Comparison of ENCODE assay signal across 30 cellular contexts in genomic region chr17:72987166-72987565, GRCh38.
"Had no signal": no experiment of that assay in that cellular context is flagged by ENCODE, and none has a peak within 500 bp of the region (broad histone marks: within the 10 kb centered on the region; RNA-seq: fewer than 3 reads in every experiment).

No MANE protein-coding gene starts in this region.

- H3K27me3 Mint-ChIP-seq: activated CD4-positive, alpha-beta memory T cell treated with anti-CD3 and anti-CD28 coated beads, Interleukin-2, amount 10 ng/mL, durations not matched to agents 7 days and 5 days; activated CD8-positive, alpha-beta memory T cell treated with anti-CD3 and anti-CD28 coated beads, Interleukin-2, amount 10 ng/mL, durations not matched to agents 7 days and 5 days; activated naive CD8-positive, alpha-beta T cell treated with anti-CD3 and anti-CD28 coated beads, Interleukin-2, amount 10 ng/mL, durations not matched to agents 7 days and 5 days; central memory CD8-positive, alpha-beta T cell had no signal

- H3K4me1 ChIP-seq: ascending aorta, Peyer's patch had no signal

- H3K36me3 Mint-ChIP-seq: activated CD8-positive, alpha-beta memory T cell treated with anti-CD3 and anti-CD28 coated beads, Interleukin-2, amount 10 ng/mL, durations not matched to agents 7 days and 5 days; activated naive CD8-positive, alpha-beta T cell treated with anti-CD3 and anti-CD28 coated beads, Interleukin-2, amount 10 ng/mL, durations not matched to agents 7 days and 5 days had no signal

- DNase-seq: activated CD4-positive, alpha-beta memory T cell treated with anti-CD3 and anti-CD28 coated beads, Interleukin-2, amount 10 ng/mL, durations not matched to agents 7 days and 5 days; activated CD4-positive, alpha-beta T cell treated with anti-CD3 and anti-CD28 coated beads for 1 hour; activated CD4-positive, alpha-beta T cell treated with anti-CD3 and anti-CD28 coated beads for 48 hours; activated CD4-positive, CD25-positive, alpha-beta regulatory T cell; activated CD8-positive, alpha-beta memory T cell treated with anti-CD3 and anti-CD28 coated beads for 24 hours; activated CD8-positive, alpha-beta memory T cell treated with anti-CD3 and anti-CD28 coated beads, Interleukin-2, amount 10 ng/mL, durations not matched to agents 7 days and 5 days; activated CD8-positive, alpha-beta memory T cell treated with anti-CD3 and anti-CD28 coated beads, Interleukin-2, amount 50 U/mL, for 48 hours; activated effector memory CD4-positive, alpha-beta T cell treated with Interleukin-2 at 50 U/mL for 16 hours; activated naive CD4-positive, alpha-beta T cell treated with anti-CD3 and anti-CD28 coated beads, Interleukin-2, amount 50 U/mL, for 16 hours; activated naive CD8-positive, alpha-beta T cell treated with anti-CD3 and anti-CD28 coated beads, Interleukin-2, amount 10 ng/mL, durations not matched to agents 7 days and 5 days; activated T-cell treated with anti-CD3 and anti-CD28 coated beads, Interleukin-2, amount 50 U/mL, for 48 hours; amygdala; NCI-H1105; NCI-H1436; NCI-H1694; NCI-H1930; NCI-H2081 treated with DMSO at 0.1 percent for 48 hours; NCI-H2171; NCI-H510A; PC-3; Peyer's patch; SIG-M5; SW 1271; T1000; WERI-Rb-1 had no signal

- H3K4me1 Mint-ChIP-seq: activated naive CD8-positive, alpha-beta T cell treated with anti-CD3 and anti-CD28 coated beads, Interleukin-2, amount 10 ng/mL, durations not matched to agents 7 days and 5 days had no signal

- H3K4me3 ChIP-seq: ascending aorta, cardiac muscle cell, Peyer's patch had no signal

- H3K9me3 Mint-ChIP-seq: activated CD4-positive, alpha-beta memory T cell treated with anti-CD3 and anti-CD28 coated beads, Interleukin-2, amount 10 ng/mL, durations not matched to agents 7 days and 5 days; activated naive CD8-positive, alpha-beta T cell treated with anti-CD3 and anti-CD28 coated beads, Interleukin-2, amount 10 ng/mL, durations not matched to agents 7 days and 5 days; central memory CD8-positive, alpha-beta T cell had no signal

- H3K27me3 ChIP-seq: ascending aorta, cardiac muscle cell, Peyer's patch had no signal

- H3K36me3 ChIP-seq: ascending aorta, cardiac muscle cell, Peyer's patch, WERI-Rb-1 had no signal

- H3K27ac Mint-ChIP-seq: activated CD4-positive, alpha-beta memory T cell treated with anti-CD3 and anti-CD28 coated beads, Interleukin-2, amount 10 ng/mL, durations not matched to agents 7 days and 5 days; activated CD8-positive, alpha-beta memory T cell treated with anti-CD3 and anti-CD28 coated beads, Interleukin-2, amount 10 ng/mL, durations not matched to agents 7 days and 5 days; activated naive CD8-positive, alpha-beta T cell treated with anti-CD3 and anti-CD28 coated beads, Interleukin-2, amount 10 ng/mL, durations not matched to agents 7 days and 5 days had no signal

- H3K4me3 Mint-ChIP-seq: activated CD4-positive, alpha-beta memory T cell treated with anti-CD3 and anti-CD28 coated beads, Interleukin-2, amount 10 ng/mL, durations not matched to agents 7 days and 5 days; activated CD8-positive, alpha-beta memory T cell treated with anti-CD3 and anti-CD28 coated beads, Interleukin-2, amount 10 ng/mL, durations not matched to agents 7 days and 5 days; activated naive CD8-positive, alpha-beta T cell treated with anti-CD3 and anti-CD28 coated beads, Interleukin-2, amount 10 ng/mL, durations not matched to agents 7 days and 5 days; central memory CD8-positive, alpha-beta T cell had no signal

- H3K27ac ChIP-seq: ascending aorta, cardiac muscle cell, Peyer's patch, RWPE1 had no signal

- ATAC-seq: activated CD8-positive, alpha-beta memory T cell treated with anti-CD3 and anti-CD28 coated beads, Interleukin-2, amount 10 ng/mL, durations not matched to agents 7 days and 5 days; PC-3; Right ventricle myocardium inferior had no signal

- H3K9me3 ChIP-seq: ascending aorta, Peyer's patch had no signal
